Comparison of ENCODE assay signal across 32 cellular contexts in genomic region chr16:84158455-84158854, GRCh38. TPM values are rescaled to one million over a fixed set of nuclear protein-coding genes. Genes with fewer than 3 reads are reported as not detected.
"Had no signal": no experiment of that assay in that cellular context is flagged by ENCODE, and none has a peak within 500 bp of the region (broad histone marks: within the 10 kb centered on the region; RNA-seq: fewer than 3 reads in every experiment).

No MANE protein-coding gene starts in this region.

- H2AFZ ChIP-seq: hepatocyte, parathyroid adenoma had no signal

- H3K9me3 ChIP-seq: esophagus muscularis mucosa, gastroesophageal sphincter, heart left ventricle, mucosa of descending colon, neutrophil, stomach, thyroid gland had no signal

- H3K36me3 ChIP-seq: esophagus muscularis mucosa, gastroesophageal sphincter, heart left ventricle, neutrophil, stomach, thyroid gland had no signal

- H3K4me3 ChIP-seq: esophagus muscularis mucosa, gastroesophageal sphincter, heart left ventricle, hepatocyte, lung, mucosa of descending colon, smooth muscle cell, stomach, thyroid gland had no signal

- H3K9ac ChIP-seq: parathyroid adenoma had no signal

- FAIRE-seq: kidney had no signal

- DNase-seq: dorsolateral prefrontal cortex; effector CD4-positive, alpha-beta T cell; foreskin keratinocyte; heart left ventricle; kidney; mucosa of descending colon; naive B cell; stimulated activated CD4-positive, alpha-beta T cell treated with anti-CD3 and anti-CD28 coated beads, Interleukin-2, amount 100 ng/mL, for 24 hours; stimulated activated CD4-positive, alpha-beta T cell treated with anti-CD3 and anti-CD28 coated beads, Interleukin-4, amount 100 ng/mL, for 24 hours; stimulated activated naive CD4-positive, alpha-beta T cell treated with Interleukin-2 at 50 U/mL for 16 hours; stomach; thyroid gland; trophoblast cell had no signal

- H3K4me2 ChIP-seq: hepatocyte, smooth muscle cell had no signal

- H3K9me3 Mint-ChIP-seq: memory B cell; naive B cell; natural killer cell treated with Interleukin-12 subunit alpha and Interleukin-12 subunit beta and Interleukin-15 and Interleukin-18, amount 100 ng/mL, for 72 hours; neural crest cell; stimulated activated effector memory CD8-positive, alpha-beta T cell treated with anti-CD3 and anti-CD28 coated beads, Interleukin-12 subunit alpha, Interleukin-12 subunit beta, amount 100 ng/mL, for 72 hours had no signal

- H3K4me3 Mint-ChIP-seq: memory B cell; mesothelial cell of epicardium; naive B cell; natural killer cell treated with Interleukin-12 subunit alpha and Interleukin-12 subunit beta and Interleukin-15 and Interleukin-18, amount 100 ng/mL, for 72 hours; neural crest cell; stimulated activated effector memory CD8-positive, alpha-beta T cell treated with anti-CD3 and anti-CD28 coated beads, Interleukin-12 subunit alpha, Interleukin-12 subunit beta, amount 100 ng/mL, for 72 hours had no signal

- H3K4me1 Mint-ChIP-seq: memory B cell; naive B cell; neural crest cell; stimulated activated effector memory CD8-positive, alpha-beta T cell treated with anti-CD3 and anti-CD28 coated beads, Interleukin-12 subunit alpha, Interleukin-12 subunit beta, amount 100 ng/mL, for 72 hours had no signal

- H3K27ac ChIP-seq: dorsolateral prefrontal cortex, esophagus muscularis mucosa, foreskin keratinocyte, gastroesophageal sphincter, heart left ventricle, hepatocyte, neutrophil, parathyroid adenoma, stomach, thyroid gland had no signal

- H3K27me3 ChIP-seq: dorsolateral prefrontal cortex, thyroid gland had no signal

- H3K4me1 ChIP-seq: esophagus muscularis mucosa, foreskin keratinocyte, gastroesophageal sphincter, heart left ventricle, parathyroid adenoma, stomach, thyroid gland had no signal

- H3K27ac Mint-ChIP-seq: memory B cell; mesothelial cell of epicardium; natural killer cell treated with Interleukin-12 subunit alpha and Interleukin-12 subunit beta and Interleukin-15 and Interleukin-18, amount 100 ng/mL, for 72 hours; progenitor cell of endocrine pancreas; stimulated activated effector memory CD8-positive, alpha-beta T cell treated with anti-CD3 and anti-CD28 coated beads, Interleukin-12 subunit alpha, Interleukin-12 subunit beta, amount 100 ng/mL, for 72 hours had no signal

- H3K79me2 ChIP-seq: hepatocyte, parathyroid adenoma had no signal

- ATAC-seq: foreskin keratinocyte; gastroesophageal sphincter; heart left ventricle; left lobe of liver; mucosa of descending colon; natural killer cell treated with Interleukin-12 subunit alpha and Interleukin-12 subunit beta and Interleukin-15 and Interleukin-18, amount 100 ng/mL, for 72 hours; sciatic nerve; stimulated activated effector memory CD8-positive, alpha-beta T cell treated with anti-CD3 and anti-CD28 coated beads, Interleukin-12 subunit alpha, Interleukin-12 subunit beta, amount 100 ng/mL, for 72 hours had no signal

- H3K36me3 Mint-ChIP-seq: memory B cell; mesothelial cell of epicardium; naive B cell; natural killer cell treated with Interleukin-12 subunit alpha and Interleukin-12 subunit beta and Interleukin-15 and Interleukin-18, amount 100 ng/mL, for 72 hours; stimulated activated effector memory CD8-positive, alpha-beta T cell treated with anti-CD3 and anti-CD28 coated beads, Interleukin-12 subunit alpha, Interleukin-12 subunit beta, amount 100 ng/mL, for 72 hours had no signal

RNA-seq across cellular contexts. Expression of gene DNAAF1, which starts 13.3 kb away (rescaled TPM):
- total RNA-seq: epithelial cell of proximal tubule; fibroblast of lung; foreskin keratinocyte; left lobe of liver; natural killer cell treated with Interleukin-12 subunit alpha and Interleukin-12 subunit beta and Interleukin-15 and Interleukin-18, amount 100 ng/mL, for 72 hours; urinary bladder had no signal
- polyA plus RNA-seq: fibroblast of lung, foreskin keratinocyte, smooth muscle cell had no signal

RNA-seq across cellular contexts. Expression of gene ADAD2, which starts 32.5 kb away (rescaled TPM):
- total RNA-seq: epithelial cell of proximal tubule; fibroblast of lung; foreskin keratinocyte; hepatocyte; left lobe of liver; mesothelial cell of epicardium; natural killer cell treated with Interleukin-12 subunit alpha and Interleukin-12 subunit beta and Interleukin-15 and Interleukin-18, amount 100 ng/mL, for 72 hours; neural crest cell; progenitor cell of endocrine pancreas; sciatic nerve; smooth muscle cell; temporal lobe had no signal
- polyA plus RNA-seq: fibroblast of lung, foreskin keratinocyte, smooth muscle cell had no signal
